Comparison of ENCODE assay signal across 2 cellular contexts in the genomic region with DNA sequence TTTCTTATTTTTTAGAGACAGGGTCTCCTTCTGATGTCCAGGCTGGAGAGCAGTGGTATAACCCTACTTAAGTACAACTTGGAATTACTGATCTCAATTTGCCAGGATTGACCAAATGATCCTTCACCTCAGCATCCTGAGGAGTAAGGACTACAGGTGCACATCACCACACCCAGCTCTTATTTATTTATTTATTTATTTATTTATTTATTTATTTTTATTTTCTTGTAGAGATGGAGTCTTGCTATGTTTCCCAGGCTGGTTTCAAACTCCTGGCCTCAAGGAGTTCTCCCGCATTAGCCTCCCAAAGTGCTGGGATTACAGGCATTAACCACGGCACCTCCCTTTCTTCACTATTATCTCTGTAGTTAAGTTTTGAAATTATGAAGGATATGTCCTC.
A peak's percentile ranks its signal among the peaks of the same experiment; 100 is the strongest.
TF ChIP-seq lines count a peak whose summit lies in the region.

No MANE protein-coding gene starts in this region.

TF ChIP-seq in HEK293, 187 proteins besides CTCF, POLR2A, EP300 and RAD21 (continued from another document and continues in another):
- TF ChIP-seq ZBTB44 (tag by site-specific recombination; IDR thresholded peaks at IDR 0.05) = no peak
- 0 out of 2 replicates have a peak, but pooled peaks have one; percentile 22 for TF ChIP-seq ZBTB8A (tag by site-specific recombination; IDR thresholded peaks at IDR 0.05)
- TF ChIP-seq ZNF416 (tag by site-specific recombination; IDR thresholded peaks at IDR 0.05) = no peak
- TF ChIP-seq, protein P1, sequence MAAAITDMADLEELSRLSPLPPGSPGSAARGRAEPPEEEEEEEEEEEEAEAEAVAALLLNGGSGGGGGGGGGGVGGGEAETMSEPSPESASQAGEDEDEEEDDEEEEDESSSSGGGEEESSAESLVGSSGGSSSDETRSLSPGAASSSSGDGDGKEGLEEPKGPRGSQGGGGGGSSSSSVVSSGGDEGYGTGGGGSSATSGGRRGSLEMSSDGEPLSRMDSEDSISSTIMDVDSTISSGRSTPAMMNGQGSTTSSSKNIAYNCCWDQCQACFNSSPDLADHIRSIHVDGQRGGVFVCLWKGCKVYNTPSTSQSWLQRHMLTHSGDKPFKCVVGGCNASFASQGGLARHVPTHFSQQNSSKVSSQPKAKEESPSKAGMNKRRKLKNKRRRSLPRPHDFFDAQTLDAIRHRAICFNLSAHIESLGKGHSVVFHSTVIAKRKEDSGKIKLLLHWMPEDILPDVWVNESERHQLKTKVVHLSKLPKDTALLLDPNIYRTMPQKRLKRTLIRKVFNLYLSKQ (tag by site-specific recombination; IDR thresholded peaks at IDR 0.05; ENCODE audit: borderline replicate concordance) = 0 out of 2 replicates have a peak, but pooled peaks have one; percentile 11
- TF ChIP-seq ZNF114 (tag by site-specific recombination; IDR thresholded peaks at IDR 0.05) = no peak
- no peak for TF ChIP-seq ZNF433 (tag by site-specific recombination; IDR thresholded peaks at IDR 0.05; ENCODE audit: low read depth)
- no peak for TF ChIP-seq PRDM10 (tag by site-specific recombination; IDR thresholded peaks at IDR 0.05)
- peak; percentile 49 for TF ChIP-seq ZNF426 (tag by site-specific recombination; IDR thresholded peaks at IDR 0.05)
- TF ChIP-seq, protein P2, sequence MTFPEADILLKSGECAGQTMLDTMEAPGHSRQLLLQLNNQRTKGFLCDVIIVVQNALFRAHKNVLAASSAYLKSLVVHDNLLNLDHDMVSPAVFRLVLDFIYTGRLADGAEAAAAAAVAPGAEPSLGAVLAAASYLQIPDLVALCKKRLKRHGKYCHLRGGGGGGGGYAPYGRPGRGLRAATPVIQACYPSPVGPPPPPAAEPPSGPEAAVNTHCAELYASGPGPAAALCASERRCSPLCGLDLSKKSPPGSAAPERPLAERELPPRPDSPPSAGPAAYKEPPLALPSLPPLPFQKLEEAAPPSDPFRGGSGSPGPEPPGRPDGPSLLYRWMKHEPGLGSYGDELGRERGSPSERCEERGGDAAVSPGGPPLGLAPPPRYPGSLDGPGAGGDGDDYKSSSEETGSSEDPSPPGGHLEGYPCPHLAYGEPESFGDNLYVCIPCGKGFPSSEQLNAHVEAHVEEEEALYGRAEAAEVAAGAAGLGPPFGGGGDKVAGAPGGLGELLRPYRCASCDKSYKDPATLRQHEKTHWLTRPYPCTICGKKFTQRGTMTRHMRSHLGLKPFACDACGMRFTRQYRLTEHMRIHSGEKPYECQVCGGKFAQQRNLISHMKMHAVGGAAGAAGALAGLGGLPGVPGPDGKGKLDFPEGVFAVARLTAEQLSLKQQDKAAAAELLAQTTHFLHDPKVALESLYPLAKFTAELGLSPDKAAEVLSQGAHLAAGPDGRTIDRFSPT (tag by site-specific recombination; IDR thresholded peaks at IDR 0.05) = no peak
- TF ChIP-seq, protein P3, sequence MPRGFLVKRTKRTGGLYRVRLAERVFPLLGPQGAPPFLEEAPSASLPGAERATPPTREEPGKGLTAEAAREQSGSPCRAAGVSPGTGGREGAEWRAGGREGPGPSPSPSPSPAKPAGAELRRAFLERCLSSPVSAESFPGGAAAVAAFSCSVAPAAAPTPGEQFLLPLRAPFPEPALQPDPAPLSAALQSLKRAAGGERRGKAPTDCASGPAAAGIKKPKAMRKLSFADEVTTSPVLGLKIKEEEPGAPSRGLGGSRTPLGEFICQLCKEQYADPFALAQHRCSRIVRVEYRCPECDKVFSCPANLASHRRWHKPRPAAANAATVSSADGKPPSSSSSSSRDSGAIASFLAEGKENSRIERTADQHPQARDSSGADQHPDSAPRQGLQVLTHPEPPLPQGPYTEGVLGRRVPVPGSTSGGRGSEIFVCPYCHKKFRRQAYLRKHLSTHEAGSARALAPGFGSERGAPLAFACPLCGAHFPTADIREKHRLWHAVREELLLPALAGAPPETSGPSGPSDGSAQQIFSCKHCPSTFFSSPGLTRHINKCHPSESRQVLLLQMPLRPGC (tag by site-specific recombination; IDR thresholded peaks at IDR 0.05) = no peak
- no peak for TF ChIP-seq ZNF544 (tag by site-specific recombination; IDR thresholded peaks at IDR 0.05)
- TF ChIP-seq ZNF555 (tag by site-specific recombination; conservative IDR thresholded peaks at IDR 0.05) = peak; percentile 42; the same call in 1 of the 2 replicates

TF ChIP-seq in IMR-90, 13 proteins besides CTCF, POLR2A, EP300 and RAD21 (continued from another document):
- TF ChIP-seq MXI1 (IDR thresholded peaks at IDR 0.05; ENCODE audit: borderline replicate concordance, low read depth, low read length) = no peak
